24 cellular contexts compared by ENCODE assay signal in genomic region chr16:72769876-72770275, GRCh38.
"Had no signal": no experiment of that assay in that cellular context is flagged by ENCODE, and none has a peak within 500 bp of the region (broad histone marks: within the 10 kb centered on the region; RNA-seq: fewer than 3 reads in every experiment).

No MANE protein-coding gene starts in this region.

- H3K4me1 Mint-ChIP-seq: activated naive CD8-positive, alpha-beta T cell treated with anti-CD3 and anti-CD28 coated beads, Interleukin-2, amount 50 U/mL, for 24 hours; central memory CD8-positive, alpha-beta T cell had no signal

- H3K4me3 ChIP-seq: Peyer's patch had no signal

- H3K4me3 Mint-ChIP-seq: activated CD4-positive, alpha-beta T cell treated with anti-CD3 and anti-CD28 coated beads, Interleukin-2, amount 10 ng/mL, durations not matched to agents 24 days and 14 days; activated naive CD8-positive, alpha-beta T cell treated with anti-CD3 and anti-CD28 coated beads, Interleukin-2, amount 50 U/mL, for 24 hours; activated T-cell treated with anti-CD3 and anti-CD28 coated beads, Interleukin-2, amount 50 U/mL, for 4 hours; brain; central memory CD8-positive, alpha-beta T cell; T-helper 1 cell treated with Interleukin-12 subunit alpha and Interleukin-12 subunit beta and Interleukin-4 antibody, amounts not matched to agents 30 μg/mL and 1 μg/mL, for 36 hours; WTC11 had no signal

- H3K27ac Mint-ChIP-seq: activated CD4-positive, alpha-beta T cell treated with anti-CD3 and anti-CD28 coated beads, Interleukin-2, amount 10 ng/mL, durations not matched to agents 24 days and 14 days; activated naive CD4-positive, alpha-beta T cell treated with anti-CD3 and anti-CD28 coated beads, Interleukin-2, amount 50 U/mL, for 72 hours; activated naive CD8-positive, alpha-beta T cell treated with anti-CD3 and anti-CD28 coated beads, Interleukin-2, amount 50 U/mL, for 24 hours; brain; T-helper 1 cell treated with Interleukin-12 subunit alpha and Interleukin-12 subunit beta and Interleukin-4 antibody, amounts not matched to agents 30 μg/mL and 1 μg/mL, for 36 hours had no signal

- H3K9me3 Mint-ChIP-seq: activated CD4-positive, alpha-beta T cell treated with anti-CD3 and anti-CD28 coated beads, Interleukin-2, amount 10 ng/mL, durations not matched to agents 24 days and 14 days had no signal

- DNase-seq: activated CD4-positive, alpha-beta T cell treated with anti-CD3 and anti-CD28 coated beads for 1 hour; activated CD4-positive, alpha-beta T cell treated with anti-CD3 and anti-CD28 coated beads, Interleukin-2, amount 10 ng/mL, durations not matched to agents 24 days and 14 days; activated CD4-positive, alpha-beta T cell treated with anti-CD3 and anti-CD28 coated beads, Interleukin-2, amount 50 U/mL, for 48 hours; activated CD8-positive, alpha-beta memory T cell treated with anti-CD3 and anti-CD28 coated beads for 24 hours; activated effector memory CD4-positive, alpha-beta T cell treated with anti-CD3 and anti-CD28 coated beads, Interleukin-2, amount 50 U/mL, for 16 hours; activated naive CD4-positive, alpha-beta T cell treated with Interleukin-2 at 50 U/mL for 16 hours; activated naive CD8-positive, alpha-beta T cell treated with anti-CD3 and anti-CD28 coated beads, Interleukin-2, amount 50 U/mL, for 24 hours; activated T-cell treated with anti-CD3 and anti-CD28 coated beads, Interleukin-2, amount 50 U/mL, for 4 hours; amygdala; NCI-H146; NCI-H187 treated with DMSO at 0.1 percent for 48 hours; NCI-H2081 treated with DMSO at 0.1 percent for 48 hours; NCI-H446; NCI-H524; NCI-H774; OCI-M1; Peyer's patch; SHP77 treated with DMSO at 0.1 percent for 48 hours; T-helper 9 cell had no signal

- H3K27me3 Mint-ChIP-seq: activated CD4-positive, alpha-beta T cell treated with anti-CD3 and anti-CD28 coated beads, Interleukin-2, amount 10 ng/mL, durations not matched to agents 24 days and 14 days; activated naive CD8-positive, alpha-beta T cell treated with anti-CD3 and anti-CD28 coated beads, Interleukin-2, amount 50 U/mL, for 24 hours; central memory CD8-positive, alpha-beta T cell had no signal
